In genomic region chr10:50384238-50384637, GRCh38 we compare ENCODE assay signal across 15 cellular contexts.
"Had no signal": no experiment of that assay in that cellular context is flagged by ENCODE, and none has a peak within 500 bp of the region (broad histone marks: within the 10 kb centered on the region; RNA-seq: fewer than 3 reads in every experiment).

No MANE protein-coding gene starts in this region.

- H3K9ac ChIP-seq: neural progenitor cell had no signal

- H2AFZ ChIP-seq: hepatocyte, neural progenitor cell had no signal

- H3K4me3 Mint-ChIP-seq: activated CD4-positive, alpha-beta memory T cell treated with anti-CD3 and anti-CD28 coated beads, Interleukin-2, amount 10 ng/mL, durations not matched to agents 7 days and 5 days; activated CD4-positive, alpha-beta T cell treated with anti-CD3 and anti-CD28 coated beads for 36 hours; brain; neural progenitor cell; type B pancreatic cell had no signal

- H3K4me1 ChIP-seq: neural progenitor cell, SJSA1 had no signal

- ATAC-seq: activated CD4-positive, alpha-beta T cell treated with anti-CD3 and anti-CD28 coated beads for 36 hours had no signal

- H3K36me3 Mint-ChIP-seq: brain, neural progenitor cell, type B pancreatic cell had no signal

- H3K27me3 ChIP-seq: adrenal gland, hepatocyte, neural progenitor cell, ovary, SJSA1 had no signal

- H3K27ac ChIP-seq: adrenal gland, hepatocyte, neural progenitor cell, ovary, SJSA1 had no signal

- H3K4me1 Mint-ChIP-seq: neural progenitor cell had no signal

- H3K36me3 ChIP-seq: adrenal gland, neural progenitor cell, ovary, SJSA1 had no signal

- H3K27me3 Mint-ChIP-seq: activated CD4-positive, alpha-beta memory T cell treated with anti-CD3 and anti-CD28 coated beads, Interleukin-2, amount 10 ng/mL, durations not matched to agents 7 days and 5 days; activated CD4-positive, alpha-beta T cell treated with anti-CD3 and anti-CD28 coated beads for 36 hours; brain; type B pancreatic cell had no signal

- H3K9me3 ChIP-seq: adrenal gland, ovary, SJSA1 had no signal

- DNase-seq: activated CD4-positive, alpha-beta memory T cell treated with anti-CD3 and anti-CD28 coated beads, Interleukin-2, amount 10 ng/mL, durations not matched to agents 7 days and 5 days; activated CD4-positive, alpha-beta T cell treated with anti-CD3 and anti-CD28 coated beads for 36 hours; activated naive CD4-positive, alpha-beta T cell treated with anti-CD3 and anti-CD28 coated beads, Interleukin-2, amount 50 U/mL, for 16 hours; adrenal gland; foreskin melanocyte; ovary; retina; stimulated activated CD4-positive, alpha-beta T cell treated with anti-CD3 and anti-CD28 coated beads, Interleukin-4, amount 100 ng/mL, for 4 hours; T1000 had no signal

- H3K4me3 ChIP-seq: adrenal gland, hepatocyte, neural progenitor cell, ovary, SJSA1, skin epidermis had no signal

- H3K27ac Mint-ChIP-seq: activated CD4-positive, alpha-beta memory T cell treated with anti-CD3 and anti-CD28 coated beads, Interleukin-2, amount 10 ng/mL, durations not matched to agents 7 days and 5 days; activated CD4-positive, alpha-beta T cell treated with anti-CD3 and anti-CD28 coated beads for 36 hours; neural progenitor cell; type B pancreatic cell had no signal

- H3K4me2 ChIP-seq: hepatocyte, neural progenitor cell had no signal

- H3K9me3 Mint-ChIP-seq: activated CD4-positive, alpha-beta memory T cell treated with anti-CD3 and anti-CD28 coated beads, Interleukin-2, amount 10 ng/mL, durations not matched to agents 7 days and 5 days; brain; neural progenitor cell; type B pancreatic cell had no signal
